In the genomic region with DNA sequence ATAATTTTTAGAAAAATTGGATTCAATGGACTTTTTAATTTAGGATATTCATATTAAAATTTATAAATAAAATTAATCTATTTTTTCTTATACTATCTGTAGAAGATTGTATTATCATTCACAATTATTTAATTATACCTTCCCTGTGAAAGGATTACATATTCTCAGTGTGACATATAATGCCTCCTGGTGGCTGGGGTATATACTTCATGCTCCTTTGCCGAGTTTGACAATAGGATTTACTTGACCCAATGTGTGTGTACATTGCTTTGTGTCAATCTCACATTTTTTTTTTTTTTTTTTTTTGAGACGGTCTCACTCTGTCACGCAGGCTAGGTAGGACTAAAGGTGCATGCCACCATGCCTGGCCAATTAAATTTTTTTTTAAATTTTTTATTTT, we compare ENCODE assay signal across 17 cellular contexts.
A peak's percentile ranks its signal among the peaks of the same experiment; 100 is the strongest.
DNase-seq lines count a peak whose midpoint lies in the region; ATAC-seq, FAIRE-seq and TF ChIP-seq lines count a peak whose summit lies in the region.
"Had no signal": no experiment of that assay in that cellular context is flagged by ENCODE, and none has a peak within 500 bp of the region (broad histone marks: within the 10 kb centered on the region; RNA-seq: fewer than 3 reads in every experiment).

No MANE protein-coding gene starts in this region.

- H3K4me1 ChIP-seq in RWPE2 (ENCODE audit: insufficient read depth, poor library complexity, severe bottlenecking) (no peaks in the 10 kb centered on the region), colonic mucosa (no peaks in the 10 kb centered on the region)
- H3K4me1 ChIP-seq: BLaER1, left lung had no signal

- no peak overlapping the region for H3K4me3 ChIP-seq in Jurkat, Clone E6-1 (ENCODE audit: low read length)
- H3K4me3 ChIP-seq in RWPE2 (ENCODE audit: severe bottlenecking) (no peak overlapping the region), colonic mucosa (no peak overlapping the region)
- H3K4me3 ChIP-seq: BLaER1, left lung had no signal

- no peak for FAIRE-seq in D721Med (lab: Jason Lieb, UNC)

- ATAC-seq in RWPE2 (ENCODE audit: low read depth) (no peak), GM21723 (IDR thresholded peaks at IDR 0.05; ENCODE audit: unreplicated experiment) (no peak)
- ATAC-seq: activated naive CD4-positive, alpha-beta T cell treated with anti-CD3 and anti-CD28 coated beads, Interleukin-2, amount 50 U/mL, for 72 hours; left lung; T-helper 17 cell had no signal

- no peak for DNase-seq in D721Med (ENCODE audit: insufficient read length, low spot score)
- peak; percentile 5 for DNase-seq in Jurkat, Clone E6-1 (ENCODE audit: low read depth, low spot score)
- DNase-seq in RWPE2 (ENCODE audit: low spot score): no peak
- DNase-seq in kidney tubule cell (ENCODE audit: low spot score): peak; percentile 15
- DNase-seq in NCI-H524 treated with DMSO at 0.1 percent for 48 hours (lab: John Stamatoyannopoulos, UW): no peak
- no peak for DNase-seq in HuH-7 (ENCODE audit: low spot score)
- DNase-seq in colonic mucosa: no peak
- DNase-seq: activated CD4-positive, alpha-beta T cell treated with anti-CD3 and anti-CD28 coated beads, Interleukin-2, amount 10 ng/mL, durations not matched to agents 7 days and 5 days; hippocampal formation; left lung; NCI-H345; posterior cingulate gyrus; T-helper 17 cell had no signal

- H3K9ac ChIP-seq in colonic mucosa (ENCODE audit: low read depth in 2 of 2, low read length in 2 of 2): no peak overlapping the region
- H3K9ac ChIP-seq: BLaER1 had no signal

- intact Hi-C loops in colonic mucosa (cut with DNase I): no loop called here

- H3K27ac ChIP-seq in RWPE2 (ENCODE audit: poor library complexity, severe bottlenecking) (no peak overlapping the region), colonic mucosa (no peak overlapping the region)
- H3K27ac ChIP-seq: BLaER1, HL-60, left lung had no signal

- H3K27me3 ChIP-seq in RWPE2 (ENCODE audit: insufficient read depth, poor library complexity, severe bottlenecking) (peaks cover 5% of the 10 kb centered on the region), colonic mucosa (no peaks in the 10 kb centered on the region)
- H3K27me3 ChIP-seq: BLaER1, left lung had no signal

- no peaks in the 10 kb centered on the region for H3K9me3 ChIP-seq in RWPE2 (ENCODE audit: severe bottlenecking)
- no peaks in the 10 kb centered on the region for H3K9me3 ChIP-seq in colonic mucosa
- H3K9me3 ChIP-seq: BLaER1, left lung had no signal

- H3K36me3 ChIP-seq in RWPE2 (ENCODE audit: low read depth) (no peaks in the 10 kb centered on the region), colonic mucosa (no peaks in the 10 kb centered on the region)
- H3K36me3 ChIP-seq: BLaER1, left lung had no signal

- TF ChIP-seq CTCF in D721Med (IDR thresholded peaks at IDR 0.05; ENCODE audit: insufficient read depth, missing control alignments) (peak; percentile 17), RWPE2 (IDR thresholded peaks at IDR 0.05; ENCODE audit: poor library complexity, severe bottlenecking) (peak; percentile 27), colonic mucosa (IDR thresholded peaks at IDR 0.05) (no peak)

Comparison
In these comparisons a context has a peak if more than half of its experiments do, and no peak if none do; other contexts are left out.
1. DNase-seq: peak in Jurkat, Clone E6-1 (single experiment) and kidney tubule cell (single experiment); none in D721Med (single experiment), RWPE2 (single experiment), NCI-H524 treated with DMSO at 0.1 percent for 48 hours (single experiment), HuH-7 (single experiment) and colonic mucosa (single experiment).